Comparison of ENCODE assay signal across 25 cellular contexts in genomic region chr6:39696986-39697788, GRCh38. TPM values are rescaled to one million over a fixed set of nuclear protein-coding genes. Genes with fewer than 3 reads are reported as not detected.
DNase-seq lines count a peak whose midpoint lies in the region; ATAC-seq, FAIRE-seq and TF ChIP-seq lines count a peak whose summit lies in the region.
"Had no signal": no experiment of that assay in that cellular context is flagged by ENCODE, and none has a peak within 500 bp of the region (broad histone marks: within the 10 kb centered on the region; RNA-seq: fewer than 3 reads in every experiment).

No MANE protein-coding gene starts in this region.

- in situ Hi-C loops in brain microvascular endothelial cell (cut with HindIII; ENCODE audit: low pct_ligation_motif_present, low sequenced_read_pairs), result no loop called here

- no peaks in the 10 kb centered on the region for H3F3A ChIP-seq in MM.1S (ENCODE audit: insufficient read depth, low read length)
- no peaks in the 10 kb centered on the region for H3F3A ChIP-seq in GM23338 (replicated peaks; ENCODE audit: low read depth)

- H3K4me1 Mint-ChIP-seq in nephron progenitor cell (peaks cover 1% of the 10 kb centered on the region), GM23338 (peaks cover 5% of the 10 kb centered on the region; the same call in 1 of the 3 replicates)
- H3K4me1 Mint-ChIP-seq: CD8-positive, alpha-beta memory T cell; IgD-negative memory B cell had no signal

- no peak overlapping the region for H3K27ac ChIP-seq in MM.1S (ENCODE audit: low read length)
- H3K27ac ChIP-seq in coronary artery, result no peak overlapping the region
- no peak overlapping the region for H3K27ac ChIP-seq in GM23338 (ENCODE audit: low read depth)
- no peak overlapping the region for H3K27ac ChIP-seq in brain microvascular endothelial cell
- H3K27ac ChIP-seq: C4-2B, RWPE1 had no signal

- H3K36me3 ChIP-seq in MM.1S (replicated peaks; ENCODE audit: insufficient read depth, low read length), result no peaks in the 10 kb centered on the region
- no peaks in the 10 kb centered on the region for H3K36me3 ChIP-seq in GM23338 (ENCODE audit: insufficient read depth)
- no peaks in the 10 kb centered on the region for H3K36me3 ChIP-seq in brain microvascular endothelial cell (replicated peaks)

- H3K9me2 ChIP-seq in MM.1S (replicated peaks; ENCODE audit: insufficient read depth, low read length), result no peaks in the 10 kb centered on the region
- H3K9me2 ChIP-seq in GM23338 (ENCODE audit: insufficient read depth), result no peaks in the 10 kb centered on the region

- DNase-seq in GM12865 (ENCODE audit: low read depth) (peak; percentile 58), GM19239 (ENCODE audit: insufficient read length, low spot score) (no peak), MM.1S (no peak), nephron progenitor cell (no peak), coronary artery (ENCODE audit: low spot score) (no peak), GM23338 (ENCODE audit: low spot score) (no peak), brain microvascular endothelial cell (no peak), DMS 273 (lab: John Stamatoyannopoulos, UW; ENCODE audit: unreplicated experiment) (no peak)
- DNase-seq: CD8-positive, alpha-beta memory T cell; DMS53; EL; GF-D8; H9; HFFc6; NCI-H1417 treated with DMSO at 0.1 percent for 48 hours; NCI-H187; NCI-H69; SHP77 treated with DMSO at 0.1 percent for 48 hours had no signal

- H3K27me3 Mint-ChIP-seq in nephron progenitor cell (ENCODE audit: low read depth, poor library complexity), result no peaks in the 10 kb centered on the region
- H3K27me3 Mint-ChIP-seq in GM23338 (ENCODE audit: insufficient read depth, low read depth, poor library complexity), result no peaks in the 10 kb centered on the region
- H3K27me3 Mint-ChIP-seq: IgD-negative memory B cell had no signal

- H3K4me3 ChIP-seq in GM12865 (ENCODE audit: low read depth, low read length), result no peak overlapping the region
- no peak overlapping the region for H3K4me3 ChIP-seq in MM.1S (ENCODE audit: low read length)
- H3K4me3 ChIP-seq in coronary artery, result no peak overlapping the region
- no peak overlapping the region for H3K4me3 ChIP-seq in GM23338
- H3K4me3 ChIP-seq in brain microvascular endothelial cell (ENCODE audit: low read depth, low read length), result no peak overlapping the region
- H3K4me3 ChIP-seq: SK-N-MC had no signal

- H4K20me1 ChIP-seq in MM.1S (ENCODE audit: insufficient read depth, low read length) (no peaks in the 10 kb centered on the region), GM23338 (replicated peaks; ENCODE audit: insufficient read depth) (no peaks in the 10 kb centered on the region)

- peak; percentile 72 for FAIRE-seq in GM19239 (lab: Jason Lieb, UNC)
- FAIRE-seq: A204.1, GM12891 had no signal

- H3K4me1 ChIP-seq in MM.1S (ENCODE audit: low read length), result peaks cover 11% of the 10 kb centered on the region; the same call in 1 of the 2 replicates
- peaks cover 11% of the 10 kb centered on the region; the same call in 1 of the 2 replicates for H3K4me1 ChIP-seq in GM23338 (ENCODE audit: insufficient read depth)

- H3K79me2 ChIP-seq in MM.1S (ENCODE audit: low read length) (no peaks in the 10 kb centered on the region), GM23338 (replicated peaks; ENCODE audit: insufficient read depth) (no peaks in the 10 kb centered on the region)

- H3K9me3 Mint-ChIP-seq in nephron progenitor cell, result no peaks in the 10 kb centered on the region
- H3K9me3 Mint-ChIP-seq in GM23338, result no peaks in the 10 kb centered on the region
- H3K9me3 Mint-ChIP-seq: H9 had no signal

- H2AFZ ChIP-seq in MM.1S (ENCODE audit: low read length), result peak overlapping the region; percentile 31; the same call in 1 of the 2 replicates
- H2AFZ ChIP-seq in GM23338, result no peak overlapping the region

- no peak for ATAC-seq in GM23338

- H3K27me3 ChIP-seq in MM.1S (replicated peaks; ENCODE audit: insufficient read depth, low read length) (no peaks in the 10 kb centered on the region), GM23338 (ENCODE audit: insufficient read depth) (no peaks in the 10 kb centered on the region), brain microvascular endothelial cell (replicated peaks) (no peaks in the 10 kb centered on the region)

- no peak overlapping the region for H3K4me2 ChIP-seq in MM.1S (ENCODE audit: low read depth, low read length)
- H3K4me2 ChIP-seq in GM23338, result no peak overlapping the region

- H3K9me3 ChIP-seq in MM.1S (replicated peaks; ENCODE audit: insufficient read depth, low read length), result no peaks in the 10 kb centered on the region

- H3K9ac ChIP-seq in MM.1S (ENCODE audit: low read length), result no peak overlapping the region

- H3K27ac Mint-ChIP-seq in nephron progenitor cell (peak overlapping the region; percentile 34), GM23338 (no peak overlapping the region)
- H3K27ac Mint-ChIP-seq: CD8-positive, alpha-beta memory T cell; H9; HFFc6; IgD-negative memory B cell had no signal

- no peak overlapping the region for H3K4me3 Mint-ChIP-seq in nephron progenitor cell
- H3K4me3 Mint-ChIP-seq in GM23338, result no peak overlapping the region
- H3K4me3 Mint-ChIP-seq: CD8-positive, alpha-beta memory T cell; H9; HFFc6; IgD-negative memory B cell had no signal

- H3K36me3 Mint-ChIP-seq in nephron progenitor cell (ENCODE audit: low read depth) (no peaks in the 10 kb centered on the region), GM23338 (ENCODE audit: low read depth) (no peaks in the 10 kb centered on the region)
- H3K36me3 Mint-ChIP-seq: CD8-positive, alpha-beta memory T cell; IgD-negative memory B cell had no signal

- no peak for TF ChIP-seq CTCF in GM12865 (IDR thresholded peaks at IDR 0.05; ENCODE audit: insufficient read depth, low read depth, low read length, missing control alignments)
- TF ChIP-seq CTCF in MM.1S (IDR thresholded peaks at IDR 0.05; ENCODE audit: low read length), result no peak
- no peak for TF ChIP-seq CTCF in nephron progenitor cell (IDR thresholded peaks at IDR 0.05)
- no peak for TF ChIP-seq CTCF in coronary artery (IDR thresholded peaks at IDR 0.05)
- TF ChIP-seq CTCF in GM23338 (conservative IDR thresholded peaks at IDR 0.05; ENCODE audit: low read depth in 2 of 2), result no peak
- no peak for TF ChIP-seq CTCF in brain microvascular endothelial cell (IDR thresholded peaks at IDR 0.05; ENCODE audit: low read depth, low read length, missing control alignments)

TF ChIP-seq in GM23338, 12 proteins besides CTCF, POLR2A, EP300 and RAD21 (continues in another document):
- TF ChIP-seq STAT1 (IDR thresholded peaks at IDR 0.05; ENCODE audit: unreplicated experiment) (no peak), ZNF114 (CRISPR knock-in tag; IDR thresholded peaks at IDR 0.05) (no peak), EZH2phosphoT487 (IDR thresholded peaks at IDR 0.05; ENCODE audit: unreplicated experiment) (no peak), ZNF331 (CRISPR knock-in tag; IDR thresholded peaks at IDR 0.05; ENCODE audit: low read depth) (no peak)

RNA-seq across cellular contexts. Expression of gene KIF6, which starts 28.0 kb away (rescaled TPM):
- 0.87 and 1.7 TPM in 2 replicates for total RNA-seq in GM23338 (2014; rRNA removed; shearing (Covaris generic))
- 1.7 and 2.0 TPM in 2 replicates for polyA plus RNA-seq in GM23338 (2016; fragmentation: Nextera tagmentation; extraction: Ambion mirVana)
- total RNA-seq: HFFc6, NCI-H460 had no signal
- polyA plus RNA-seq: IgD-negative memory B cell had no signal
